ENCODE assay signal across 29 cellular contexts in the genomic region with DNA sequence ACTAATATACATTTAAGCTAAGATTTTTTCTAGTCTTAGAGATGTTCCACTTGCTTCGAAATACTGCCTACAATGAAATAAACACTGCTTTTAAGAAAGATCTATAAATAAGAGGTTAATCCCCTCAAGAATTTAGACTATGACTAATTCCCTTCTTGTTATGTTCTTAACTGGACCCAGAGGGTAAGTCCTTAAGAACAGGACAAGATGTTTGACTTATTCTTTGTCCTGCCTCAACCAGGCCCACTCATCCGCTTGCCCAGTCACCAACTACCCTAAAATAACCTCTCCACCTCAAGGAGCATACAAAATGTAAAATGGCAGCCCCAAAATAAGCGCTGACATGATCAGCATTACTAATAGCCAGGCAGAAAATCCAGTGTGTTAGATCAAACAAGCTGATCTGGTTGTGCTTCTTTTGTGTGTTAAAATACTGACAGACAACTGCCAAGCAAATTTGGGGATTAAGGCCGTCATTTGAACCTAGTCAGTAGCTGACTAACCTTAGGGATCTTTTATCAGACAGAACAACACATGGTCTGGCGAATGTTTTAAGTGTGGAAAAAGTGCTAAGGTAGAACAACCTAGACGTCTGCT.
DNase-seq lines count a peak whose midpoint lies in the region; ATAC-seq and TF ChIP-seq lines count a peak whose summit lies in the region.
"Had no signal": no experiment of that assay in that cellular context is flagged by ENCODE, and none has a peak within 500 bp of the region (broad histone marks: within the 10 kb centered on the region; RNA-seq: fewer than 3 reads in every experiment).

No MANE protein-coding gene starts in this region.

- H3K27me3 Mint-ChIP-seq in nephron (ENCODE audit: low read depth) (no peaks in the 10 kb centered on the region), osteocyte (ENCODE audit: unreplicated experiment) (no peaks in the 10 kb centered on the region)
- H3K27me3 Mint-ChIP-seq: activated naive CD8-positive, alpha-beta T cell treated with anti-CD3 and anti-CD28 coated beads for 36 hours; progenitor cell of endocrine pancreas had no signal

- H3K36me3 Mint-ChIP-seq in nephron (ENCODE audit: low read depth) (no peaks in the 10 kb centered on the region), osteocyte (ENCODE audit: unreplicated experiment) (peaks cover 2% of the 10 kb centered on the region)
- H3K36me3 Mint-ChIP-seq: activated naive CD8-positive, alpha-beta T cell treated with anti-CD3 and anti-CD28 coated beads for 36 hours had no signal

- POLR2A ChIA-PET in AG04450 (lab: Yijun Ruan, JAX) = no interaction called here

- H3K9me3 Mint-ChIP-seq in nephron = no peaks in the 10 kb centered on the region
- H3K9me3 Mint-ChIP-seq in osteocyte (ENCODE audit: unreplicated experiment) = no peaks in the 10 kb centered on the region
- H3K9me3 Mint-ChIP-seq: activated naive CD8-positive, alpha-beta T cell treated with anti-CD3 and anti-CD28 coated beads for 36 hours; nephron progenitor cell had no signal

- H3K4me3 Mint-ChIP-seq in nephron (peak overlapping the region in 1 of 3 experiments; percentile 1), osteocyte (ENCODE audit: unreplicated experiment) (no peak overlapping the region)
- H3K4me3 Mint-ChIP-seq: activated CD4-positive, alpha-beta T cell treated with anti-CD3 and anti-CD28 coated beads, Interleukin-2, amount 10 ng/mL, durations not matched to agents 7 days and 5 days; activated naive CD8-positive, alpha-beta T cell treated with anti-CD3 and anti-CD28 coated beads for 36 hours; nephron progenitor cell had no signal

- no peak overlapping the region for H3K4me3 ChIP-seq in AG04450 (ENCODE audit: low read depth, low read length)
- no peak overlapping the region for H3K4me3 ChIP-seq in epithelial cell of esophagus (ENCODE audit: low read length)
- H3K4me3 ChIP-seq: body of pancreas, SK-N-MC, thyroid gland had no signal

- H3K27ac ChIP-seq in AG04450 (ENCODE audit: low read depth, low read length) = peak overlapping the region; percentile 47
- H3K27ac ChIP-seq: body of pancreas, RWPE1, SK-N-MC, thyroid gland, VCaP had no signal

- H3K4me1 Mint-ChIP-seq in nephron (peaks cover 62% of the 10 kb centered on the region), osteocyte (ENCODE audit: unreplicated experiment) (peaks cover 25% of the 10 kb centered on the region)
- H3K4me1 Mint-ChIP-seq: activated CD4-positive, alpha-beta T cell treated with anti-CD3 and anti-CD28 coated beads, Interleukin-2, amount 10 ng/mL, durations not matched to agents 7 days and 5 days; activated naive CD8-positive, alpha-beta T cell treated with anti-CD3 and anti-CD28 coated beads for 36 hours; nephron progenitor cell had no signal

- TF ChIP-seq CTCF in AG04450 (IDR thresholded peaks at IDR 0.05; ENCODE audit: low read depth, low read length) (no peak), epithelial cell of esophagus (IDR thresholded peaks at IDR 0.05; ENCODE audit: insufficient read depth, low read depth, low read length, missing control alignments) (no peak), nephron (IDR thresholded peaks at IDR 0.05; ENCODE audit: unreplicated experiment in 3 of 3) (no peak), osteocyte (IDR thresholded peaks at IDR 0.05) (no peak)

- no peaks in the 10 kb centered on the region for H3K9me3 ChIP-seq in AG04450 (ENCODE audit: control insufficient read depth, insufficient read depth, low read length)
- H3K9me3 ChIP-seq: body of pancreas, Caco-2, thyroid gland had no signal

- DNase-seq in AG04450 (ENCODE audit: low read depth, low spot score) (no peak), NCI-H82 (lab: John Stamatoyannopoulos, UW) (peak; percentile 72), epithelial cell of esophagus (ENCODE audit: low read depth) (peak; percentile 69), AG08395 (ENCODE audit: low spot score) (no peak), NCI-H69 (lab: John Stamatoyannopoulos, UW) (no peak), osteocyte (ENCODE audit: extremely low spot score, unreplicated experiment) (no peak)
- DNase-seq: 8988T; activated CD4-positive, alpha-beta T cell treated with anti-CD3 and anti-CD28 coated beads, Interleukin-2, amount 10 ng/mL, durations not matched to agents 7 days and 5 days; activated naive CD8-positive, alpha-beta T cell treated with anti-CD3 and anti-CD28 coated beads for 36 hours; body of pancreas; Caco-2; EL; hippocampal formation; KG1; left ventricle myocardium superior; midbrain; NCI-H1694; NCI-H2171; NCI-H526; nephron progenitor cell; stimulated activated CD4-positive, alpha-beta T cell treated with anti-CD3 and anti-CD28 coated beads, Interleukin-4, amount 100 ng/mL, for 24 hours; stimulated activated naive CD4-positive, alpha-beta T cell treated with Interleukin-2 at 50 U/mL for 16 hours had no signal

- no peak for ATAC-seq in HG03025 (IDR thresholded peaks at IDR 0.05; ENCODE audit: low FRiP score, unreplicated experiment)
- ATAC-seq: body of pancreas, left ventricle myocardium superior had no signal

- CTCF ChIA-PET in AG04450 (lab: Charles Lee) = no interaction called here

- H3K27me3 ChIP-seq in AG04450 (ENCODE audit: control insufficient read depth, insufficient read depth, low read length) = no peaks in the 10 kb centered on the region
- H3K27me3 ChIP-seq: body of pancreas, thyroid gland had no signal

- H3K27ac Mint-ChIP-seq in nephron (peak overlapping the region; percentile 16 to 53 (median 45)), osteocyte (ENCODE audit: unreplicated experiment) (no peak overlapping the region)
- H3K27ac Mint-ChIP-seq: activated CD4-positive, alpha-beta T cell treated with anti-CD3 and anti-CD28 coated beads, Interleukin-2, amount 10 ng/mL, durations not matched to agents 7 days and 5 days; activated naive CD8-positive, alpha-beta T cell treated with anti-CD3 and anti-CD28 coated beads for 36 hours; nephron progenitor cell had no signal

Comparison
In these comparisons a context has a peak if more than half of its experiments do, and no peak if none do; other contexts are left out.
1. DNase-seq: peak in NCI-H82 (single experiment) and epithelial cell of esophagus (single experiment); none in AG04450 (single experiment), AG08395 (single experiment), NCI-H69 (single experiment) and osteocyte (single experiment).